9 cellular contexts compared by ENCODE assay signal in genomic region chr12:48004039-48004940, GRCh38. TPM values are rescaled to one million over a fixed set of nuclear protein-coding genes. Genes with fewer than 3 reads are reported as not detected.
DNase-seq lines count a peak whose midpoint lies in the region; ATAC-seq and TF ChIP-seq lines count a peak whose summit lies in the region.
"Had no signal": no experiment of that assay in that cellular context is flagged by ENCODE, and none has a peak within 500 bp of the region (broad histone marks: within the 10 kb centered on the region; RNA-seq: fewer than 3 reads in every experiment).

TSS of gene COL2A1 (minus strand) at chr12:48004476. CDS start at chr12:48004321, 155 bp downstream.

- in situ Hi-C loops in astrocyte of the cerebellum (cut with HindIII; ENCODE audit: low sequenced_read_pairs), result no loop called here

- H3K4me1 ChIP-seq in left lung (peaks cover 26 to 45% of the 10 kb centered on the region in 2 donors), gastroesophageal sphincter (peaks cover 6 to 47% (median 34%) of the 10 kb centered on the region in 3 donors)

- H3K9me3 ChIP-seq in left lung, result no peaks in the 10 kb centered on the region
- no peaks in the 10 kb centered on the region for H3K9me3 ChIP-seq in gastroesophageal sphincter

- peak within 1 kb of the TSS; percentile 94 for H3K27ac Mint-ChIP-seq in type B pancreatic cell

- peaks cover 73% of the 10 kb centered on the region for H3K27me3 Mint-ChIP-seq in type B pancreatic cell

- DNase-seq in DMS53 (lab: John Stamatoyannopoulos, UW) (peak; percentile 88), NCI-H1417 treated with DMSO at 0.1 percent for 48 hours (lab: John Stamatoyannopoulos, UW) (peak; percentile 20), astrocyte of the cerebellum (ENCODE audit: low read depth) (no peak), left lung (no peak), type B pancreatic cell (ENCODE audit: extremely low spot score, unreplicated experiment) (peak; percentile 84)

- peaks cover 25% of the 10 kb centered on the region for H3K4me1 Mint-ChIP-seq in type B pancreatic cell (ENCODE audit: unreplicated experiment)

- whole genome bisulfite sequencing in gastroesophageal sphincter (ENCODE audit: low coverage in 1 of 2), 2 donors, result 0 to 3% methylated on average over 5 to 14 of the region's 82 CpGs

- ATAC-seq in left lung (no peak), GM21447 (IDR thresholded peaks at IDR 0.05; ENCODE audit: unreplicated experiment) (no peak), gastroesophageal sphincter (no peak), GM21576 (IDR thresholded peaks at IDR 0.05; ENCODE audit: unreplicated experiment) (no peak)

- no peaks in the 10 kb centered on the region for H3K9me3 Mint-ChIP-seq in type B pancreatic cell

- TF ChIP-seq EP300 in gastroesophageal sphincter (IDR thresholded peaks at IDR 0.05), result no peak

- H3K27ac ChIP-seq in left lung, result no peak within 1 kb of the TSS
- H3K27ac ChIP-seq in gastroesophageal sphincter, result no peak within 1 kb of the TSS

- H3K36me3 ChIP-seq in left lung (no peaks in the 10 kb centered on the region), gastroesophageal sphincter (no peaks in the 10 kb centered on the region)

- TF ChIP-seq POLR2A in gastroesophageal sphincter (IDR thresholded peaks at IDR 0.05), result no peak

- H3K4me3 Mint-ChIP-seq in type B pancreatic cell, result peak within 1 kb of the TSS; percentile 97

- TF ChIP-seq CTCF in astrocyte of the cerebellum (IDR thresholded peaks at IDR 0.05; ENCODE audit: low read depth, low read length, missing control alignments), result no peak
- no peak for TF ChIP-seq CTCF in left lung (IDR thresholded peaks at IDR 0.05)
- no peak for TF ChIP-seq CTCF in type B pancreatic cell (conservative IDR thresholded peaks at IDR 0.05)
- no peak for TF ChIP-seq CTCF in gastroesophageal sphincter (IDR thresholded peaks at IDR 0.05)

- intact Hi-C loops in left lung (cut with DNase I), result no loop called here

- H3K4me3 ChIP-seq in astrocyte of the cerebellum (ENCODE audit: low read depth, low read length) (peak within 1 kb of the TSS; percentile 22), left lung (peak within 1 kb of the TSS; percentile 1 to 9), gastroesophageal sphincter (peak within 1 kb of the TSS in 1 of 2 donors; percentile 47)

- peaks cover 77 to 100% of the 10 kb centered on the region in 2 donors for H3K27me3 ChIP-seq in left lung
- H3K27me3 ChIP-seq in gastroesophageal sphincter, result peaks cover 97% of the 10 kb centered on the region

- no peaks in the 10 kb centered on the region for H3K36me3 Mint-ChIP-seq in type B pancreatic cell

RNA-seq across cellular contexts. Expression of gene COL2A1, which starts in this region (rescaled TPM):
- total RNA-seq in left lung (under 1 TPM in 1 of 2 donors, not detected in 1; 0.06 TPM), type B pancreatic cell (ENCODE audit: low replicate concordance) (195 and 227 TPM in 2 replicates), gastroesophageal sphincter (not detected)
- total RNA-seq: glomerular endothelial cell had no signal

Comparison
In these comparisons a context has a peak if more than half of its experiments do, and no peak if none do; other contexts are left out.
1. RNA of gene COL2A1 (total RNA-seq): 195 to 227 TPM in type B pancreatic cell; 0.06 TPM in left lung and not detected in gastroesophageal sphincter; every median in the first group is over 100 times any median in the second.
2. DNase-seq: peak in DMS53 (single experiment), NCI-H1417 treated with DMSO at 0.1 percent for 48 hours (single experiment) and type B pancreatic cell (single experiment); none in astrocyte of the cerebellum (single experiment) and left lung (0 of 2).